ENCODE assay signal across 31 cellular contexts in the genomic region with DNA sequence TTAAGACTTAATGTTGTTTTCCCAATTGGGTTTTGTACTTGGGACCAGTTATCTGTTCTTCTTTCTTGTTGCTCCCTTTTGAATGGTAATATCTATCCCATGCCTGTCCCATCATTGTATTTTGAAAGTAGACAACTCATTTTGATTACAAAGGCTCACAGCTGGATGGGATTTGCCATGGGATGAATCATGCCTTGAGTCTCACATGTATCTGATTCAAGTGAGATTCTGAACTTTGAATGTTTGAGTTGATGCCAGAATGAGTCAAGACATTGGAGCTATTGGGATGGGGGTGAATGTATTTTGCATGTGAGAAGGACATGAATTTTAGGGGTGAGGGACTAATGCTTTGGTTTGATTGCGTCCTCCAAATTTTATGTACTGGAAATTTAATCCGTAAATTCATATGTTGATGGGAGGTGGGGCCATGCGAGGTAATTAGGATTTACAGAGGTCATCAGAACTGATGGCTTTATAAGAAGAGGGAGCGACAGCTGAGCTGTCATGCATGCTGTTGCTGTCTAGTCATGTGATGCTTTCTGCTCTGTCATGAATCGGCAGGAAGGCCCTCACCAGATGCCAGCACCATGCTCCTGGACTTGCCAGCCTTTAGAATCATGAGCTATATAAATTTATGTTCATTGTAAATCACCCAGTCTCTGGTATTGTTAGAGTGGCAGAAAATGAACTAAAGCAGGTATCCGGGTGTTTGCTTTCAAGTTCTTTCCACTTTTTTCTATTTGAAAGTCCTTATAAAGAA.
DNase-seq lines count a peak whose midpoint lies in the region; ATAC-seq, FAIRE-seq and TF ChIP-seq lines count a peak whose summit lies in the region.
"Had no signal": no experiment of that assay in that cellular context is flagged by ENCODE, and none has a peak within 500 bp of the region (broad histone marks: within the 10 kb centered on the region; RNA-seq: fewer than 3 reads in every experiment).

No MANE protein-coding gene starts in this region.

- peak; percentile 58 for DNase-seq in MCF 10A (ENCODE audit: unreplicated experiment)
- DNase-seq in breast epithelium (ENCODE audit: low spot score in 2 of 2): no peak
- DNase-seq in bronchial epithelial cell (ENCODE audit: low read depth): peak; percentile 90
- peak; percentile 31 for DNase-seq in fibroblast of the conjunctiva (ENCODE audit: low read depth)
- no peak for DNase-seq in brain microvascular endothelial cell
- no peak for DNase-seq in stomach
- DNase-seq in NOMO-1 treated with dmso at 0.1 percent for 144 hours (lab: John Stamatoyannopoulos, UW; ENCODE audit: unreplicated experiment): no peak
- DNase-seq: activated CD4-positive, alpha-beta memory T cell treated with anti-CD3 and anti-CD28 coated beads, Interleukin-2, amount 10 ng/mL, durations not matched to agents 7 days and 5 days; activated CD8-positive, alpha-beta memory T cell treated with anti-CD3 and anti-CD28 coated beads, Interleukin-2, amount 50 U/mL, for 48 hours; activated naive CD4-positive, alpha-beta T cell treated with anti-CD3 and anti-CD28 coated beads for 36 hours; CD4-positive, alpha-beta T cell; DND-41; effector CD8-positive, alpha-beta T cell; left cardiac atrium; MV-4-11; NCI-H1436 treated with DMSO at 0.1 percent for 48 hours; NCI-H2081 treated with DMSO at 0.1 percent for 48 hours; NCI-H2227 treated with DMSO at 0.1 percent for 48 hours; NCI-H526; nephron progenitor cell; NK-92 treated with Interleukin-12 subunit alpha and Interleukin-12 subunit beta, amount 100 ng/mL, for 24 hours; PC-3; SHP77 treated with DMSO at 0.1 percent for 48 hours; stimulated activated naive B cell treated with anti-CD40 and anti-IgM and Interleukin-4, amounts not matched to agents 10 μg/mL and 1 μg/mL and 100 μg/mL, for 72 hours; upper lobe of right lung had no signal

- H3K4me3 ChIP-seq in breast epithelium (no peak overlapping the region), bronchial epithelial cell (ENCODE audit: low read depth, low read length) (no peak overlapping the region), brain microvascular endothelial cell (ENCODE audit: low read depth, low read length) (no peak overlapping the region), stomach (no peak overlapping the region)
- H3K4me3 ChIP-seq: coronary artery, hepatocyte, upper lobe of right lung had no signal

- POLR2A ChIA-PET in MCF 10A (lab: Yijun Ruan, JAX): interaction anchor here (0.7 to 1.0 kb wide), 2 partner anchors 15 to 1600 kb away, joined by 3 read pairs; no protein-coding TSS in a partner anchor

- intact Hi-C loops in MCF 10A (cut with micrococcal nuclease) (no loop called here), breast epithelium (cut with DNase I; ENCODE audit: low total_unique reads) (loop anchor here (5.0 kb wide), 1 partner anchor 66 kb away; no protein-coding TSS in a partner anchor), stomach (cut with DNase I; ENCODE audit: low total_unique reads) (no loop called here)

- H3K27me3 ChIP-seq in breast epithelium: no peaks in the 10 kb centered on the region
- H3K27me3 ChIP-seq in bronchial epithelial cell (ENCODE audit: control insufficient read depth, insufficient read depth, low read length): no peaks in the 10 kb centered on the region
- no peaks in the 10 kb centered on the region for H3K27me3 ChIP-seq in brain microvascular endothelial cell (replicated peaks)
- no peaks in the 10 kb centered on the region for H3K27me3 ChIP-seq in stomach
- H3K27me3 ChIP-seq: hepatocyte, upper lobe of right lung had no signal

- H3K27ac ChIP-seq in breast epithelium (no peak overlapping the region), brain microvascular endothelial cell (no peak overlapping the region), stomach (no peak overlapping the region)
- H3K27ac ChIP-seq: 22Rv1, coronary artery, hepatocyte, HL-60, upper lobe of right lung had no signal

- no peaks in the 10 kb centered on the region for H3K36me3 Mint-ChIP-seq in MCF 10A (ENCODE audit: insufficient read depth, unreplicated experiment)
- H3K36me3 Mint-ChIP-seq: stimulated activated naive B cell treated with anti-CD40 and anti-IgM and Interleukin-4, amounts not matched to agents 10 μg/mL and 1 μg/mL and 100 μg/mL, for 72 hours had no signal

- H3K36me3 ChIP-seq in breast epithelium (no peaks in the 10 kb centered on the region), bronchial epithelial cell (ENCODE audit: control insufficient read depth, insufficient read depth, low read length) (no peaks in the 10 kb centered on the region), brain microvascular endothelial cell (replicated peaks) (no peaks in the 10 kb centered on the region), stomach (no peaks in the 10 kb centered on the region)
- H3K36me3 ChIP-seq: upper lobe of right lung had no signal

- no peaks in the 10 kb centered on the region for H3K27me3 Mint-ChIP-seq in MCF 10A (ENCODE audit: insufficient read depth, unreplicated experiment)
- H3K27me3 Mint-ChIP-seq: activated CD4-positive, alpha-beta memory T cell treated with anti-CD3 and anti-CD28 coated beads, Interleukin-2, amount 10 ng/mL, durations not matched to agents 7 days and 5 days; CD4-positive, alpha-beta T cell; stimulated activated naive B cell treated with anti-CD40 and anti-IgM and Interleukin-4, amounts not matched to agents 10 μg/mL and 1 μg/mL and 100 μg/mL, for 72 hours had no signal

- in situ Hi-C loops in brain microvascular endothelial cell (cut with HindIII; ENCODE audit: low pct_ligation_motif_present, low sequenced_read_pairs): no loop called here

- no peak for TF ChIP-seq POLR2A in breast epithelium (IDR thresholded peaks at IDR 0.05)
- no peak for TF ChIP-seq POLR2A in stomach (IDR thresholded peaks at IDR 0.05)

- H3K9me3 Mint-ChIP-seq in MCF 10A (ENCODE audit: unreplicated experiment): no peaks in the 10 kb centered on the region
- H3K9me3 Mint-ChIP-seq: T-helper 2 cell treated with Interferon-gamma antibody and Interleukin-4, amounts not matched to agents 5 μg/mL and 100 μg/mL, for 36 hours had no signal

- CTCF ChIA-PET in MCF 10A (lab: Yijun Ruan, JAX): no interaction called here

- H3K4me3 Mint-ChIP-seq in MCF 10A (ENCODE audit: unreplicated experiment): no peak overlapping the region
- H3K4me3 Mint-ChIP-seq: activated CD4-positive, alpha-beta memory T cell treated with anti-CD3 and anti-CD28 coated beads, Interleukin-2, amount 10 ng/mL, durations not matched to agents 7 days and 5 days; activated naive CD4-positive, alpha-beta T cell treated with anti-CD3 and anti-CD28 coated beads for 36 hours; CD4-positive, alpha-beta T cell; nephron progenitor cell; stimulated activated naive B cell treated with anti-CD40 and anti-IgM and Interleukin-4, amounts not matched to agents 10 μg/mL and 1 μg/mL and 100 μg/mL, for 72 hours; T-helper 2 cell treated with Interferon-gamma antibody and Interleukin-4, amounts not matched to agents 5 μg/mL and 100 μg/mL, for 36 hours had no signal

- no peaks in the 10 kb centered on the region for H3K4me1 ChIP-seq in breast epithelium
- H3K4me1 ChIP-seq in stomach: no peaks in the 10 kb centered on the region
- H3K4me1 ChIP-seq: upper lobe of right lung had no signal

- no peak for FAIRE-seq in bronchial epithelial cell (lab: Jason Lieb, UNC)

- H3K9me3 ChIP-seq in breast epithelium: no peaks in the 10 kb centered on the region
- H3K9me3 ChIP-seq in stomach: peaks cover 0 to 6% (median 5%) of the 10 kb centered on the region in 4 donors
- H3K9me3 ChIP-seq: upper lobe of right lung had no signal

- no TSS peak for BruUV-seq in MCF 10A (replicated peaks; lab: Mats Ljungman, UMichigan)

- H3K27ac Mint-ChIP-seq in MCF 10A (ENCODE audit: low read depth, unreplicated experiment): no peak overlapping the region
- H3K27ac Mint-ChIP-seq: activated CD4-positive, alpha-beta memory T cell treated with anti-CD3 and anti-CD28 coated beads, Interleukin-2, amount 10 ng/mL, durations not matched to agents 7 days and 5 days; activated naive CD4-positive, alpha-beta T cell treated with anti-CD3 and anti-CD28 coated beads for 36 hours; CD4-positive, alpha-beta T cell; nephron progenitor cell; stimulated activated naive B cell treated with anti-CD40 and anti-IgM and Interleukin-4, amounts not matched to agents 10 μg/mL and 1 μg/mL and 100 μg/mL, for 72 hours; T-helper 2 cell treated with Interferon-gamma antibody and Interleukin-4, amounts not matched to agents 5 μg/mL and 100 μg/mL, for 36 hours had no signal

- no peak for TF ChIP-seq EP300 in stomach (IDR thresholded peaks at IDR 0.05)

- 88 to 98% (median 94%) methylated on average over 6 of the region's 6 CpGs for WGBS in stomach, 5 donors

- ATAC-seq in GM21515 (IDR thresholded peaks at IDR 0.05; ENCODE audit: unreplicated experiment): no peak
- ATAC-seq: left cardiac atrium; PC-3; stimulated activated naive B cell treated with anti-CD40 and anti-IgM and Interleukin-4, amounts not matched to agents 10 μg/mL and 1 μg/mL and 100 μg/mL, for 72 hours; upper lobe of right lung had no signal

- no peak for TF ChIP-seq CTCF in MCF 10A (IDR thresholded peaks at IDR 0.05; ENCODE audit: unreplicated experiment)
- TF ChIP-seq CTCF in breast epithelium (IDR thresholded peaks at IDR 0.05): no peak
- TF ChIP-seq CTCF in bronchial epithelial cell (IDR thresholded peaks at IDR 0.05; ENCODE audit: insufficient read depth, low read length, severe bottlenecking): no peak
- TF ChIP-seq CTCF in brain microvascular endothelial cell (IDR thresholded peaks at IDR 0.05; ENCODE audit: low read depth, low read length, missing control alignments): no peak
- no peak for TF ChIP-seq CTCF in stomach (IDR thresholded peaks at IDR 0.05)

- peaks cover 13% of the 10 kb centered on the region for H3K4me1 Mint-ChIP-seq in MCF 10A (ENCODE audit: insufficient read depth, unreplicated experiment)
- H3K4me1 Mint-ChIP-seq: activated CD4-positive, alpha-beta memory T cell treated with anti-CD3 and anti-CD28 coated beads, Interleukin-2, amount 10 ng/mL, durations not matched to agents 7 days and 5 days; nephron progenitor cell; stimulated activated naive B cell treated with anti-CD40 and anti-IgM and Interleukin-4, amounts not matched to agents 10 μg/mL and 1 μg/mL and 100 μg/mL, for 72 hours had no signal

Comparison
In these comparisons a context has a peak if more than half of its experiments do, and no peak if none do; other contexts are left out.
1. DNase-seq: peak in MCF 10A (single experiment), bronchial epithelial cell (single experiment) and fibroblast of the conjunctiva (single experiment); none in breast epithelium (0 of 2), brain microvascular endothelial cell (single experiment), stomach (single experiment) and NOMO-1 treated with dmso at 0.1 percent for 144 hours (single experiment).